Comparison of ENCODE assay signal across 16 cellular contexts in genomic region chr7:122416316-122416925, GRCh38.
"Had no signal": no experiment of that assay in that cellular context is flagged by ENCODE, and none has a peak within 500 bp of the region (broad histone marks: within the 10 kb centered on the region; RNA-seq: fewer than 3 reads in every experiment).

No MANE protein-coding gene starts in this region.

- H3K27me3 ChIP-seq: ascending aorta, right lobe of liver, suprapubic skin had no signal

- H3K9me3 ChIP-seq: ascending aorta, prostate gland, right lobe of liver, suprapubic skin had no signal

- ATAC-seq: esophagus mucosa; natural killer cell treated with Interleukin-12 subunit alpha and Interleukin-12 subunit beta and Interleukin-15 and Interleukin-18, amount 100 ng/mL, for 72 hours; right lobe of liver; T-helper 17 cell had no signal

- H3K9me3 Mint-ChIP-seq: activated B cell treated with CpG ODN at 0.5 μM for 24 hours; activated naive CD8-positive, alpha-beta T cell treated with anti-CD3 and anti-CD28 coated beads, Interleukin-2, amount 10 ng/mL, durations not matched to agents 7 days and 5 days; stimulated activated naive CD8-positive, alpha-beta T cell treated with anti-CD3 and anti-CD28 coated beads, Interleukin-15, Interleukin-2, amounts not matched to agents 100 ng/mL and 50 ng/mL, for 24 hours had no signal

- H3K36me3 ChIP-seq: ascending aorta, prostate gland, right lobe of liver, suprapubic skin had no signal

- H3K27me3 Mint-ChIP-seq: activated B cell treated with CpG ODN at 0.5 μM for 24 hours; activated naive CD8-positive, alpha-beta T cell treated with anti-CD3 and anti-CD28 coated beads, Interleukin-2, amount 10 ng/mL, durations not matched to agents 7 days and 5 days; natural killer cell treated with Interleukin-12 subunit alpha and Interleukin-12 subunit beta and Interleukin-15 and Interleukin-18, amount 100 ng/mL, for 72 hours; stimulated activated naive CD8-positive, alpha-beta T cell treated with anti-CD3 and anti-CD28 coated beads, Interleukin-15, Interleukin-2, amounts not matched to agents 100 ng/mL and 50 ng/mL, for 24 hours; T-helper 17 cell had no signal

- H3K27ac ChIP-seq: ascending aorta, prostate gland, right lobe of liver, suprapubic skin had no signal

- H3K4me3 Mint-ChIP-seq: activated B cell treated with CpG ODN at 0.5 μM for 24 hours; activated naive CD8-positive, alpha-beta T cell treated with anti-CD3 and anti-CD28 coated beads, Interleukin-2, amount 10 ng/mL, durations not matched to agents 7 days and 5 days; natural killer cell treated with Interleukin-12 subunit alpha and Interleukin-12 subunit beta and Interleukin-15 and Interleukin-18, amount 100 ng/mL, for 72 hours; stimulated activated naive CD8-positive, alpha-beta T cell treated with anti-CD3 and anti-CD28 coated beads, Interleukin-15, Interleukin-2, amounts not matched to agents 100 ng/mL and 50 ng/mL, for 24 hours; T-helper 17 cell had no signal

- H3K4me1 ChIP-seq: ascending aorta, prostate gland, right lobe of liver, suprapubic skin had no signal

- DNase-seq: activated B cell treated with CpG ODN at 0.5 μM for 24 hours; activated CD4-positive, alpha-beta T cell treated with anti-CD3 and anti-CD28 coated beads for 48 hours; activated CD8-positive, alpha-beta memory T cell treated with anti-CD3 and anti-CD28 coated beads, Interleukin-2, amount 50 U/mL, for 48 hours; activated naive CD4-positive, alpha-beta T cell; activated naive CD8-positive, alpha-beta T cell treated with anti-CD3 and anti-CD28 coated beads, Interleukin-2, amount 10 ng/mL, durations not matched to agents 7 days and 5 days; foreskin fibroblast; mesendoderm; right lobe of liver; T-helper 17 cell; trophoblast cell had no signal

- H3K27ac Mint-ChIP-seq: activated B cell treated with CpG ODN at 0.5 μM for 24 hours; activated naive CD8-positive, alpha-beta T cell treated with anti-CD3 and anti-CD28 coated beads, Interleukin-2, amount 10 ng/mL, durations not matched to agents 7 days and 5 days; natural killer cell treated with Interleukin-12 subunit alpha and Interleukin-12 subunit beta and Interleukin-15 and Interleukin-18, amount 100 ng/mL, for 72 hours; stimulated activated naive CD8-positive, alpha-beta T cell treated with anti-CD3 and anti-CD28 coated beads, Interleukin-15, Interleukin-2, amounts not matched to agents 100 ng/mL and 50 ng/mL, for 24 hours; T-helper 17 cell had no signal

- H3K36me3 Mint-ChIP-seq: activated naive CD8-positive, alpha-beta T cell treated with anti-CD3 and anti-CD28 coated beads, Interleukin-2, amount 10 ng/mL, durations not matched to agents 7 days and 5 days; natural killer cell treated with Interleukin-12 subunit alpha and Interleukin-12 subunit beta and Interleukin-15 and Interleukin-18, amount 100 ng/mL, for 72 hours had no signal

- H3K4me1 Mint-ChIP-seq: activated B cell treated with CpG ODN at 0.5 μM for 24 hours; activated naive CD8-positive, alpha-beta T cell treated with anti-CD3 and anti-CD28 coated beads, Interleukin-2, amount 10 ng/mL, durations not matched to agents 7 days and 5 days; T-helper 17 cell had no signal

- H3K4me3 ChIP-seq: ascending aorta, prostate gland, right lobe of liver, suprapubic skin had no signal
